In the genomic region with DNA sequence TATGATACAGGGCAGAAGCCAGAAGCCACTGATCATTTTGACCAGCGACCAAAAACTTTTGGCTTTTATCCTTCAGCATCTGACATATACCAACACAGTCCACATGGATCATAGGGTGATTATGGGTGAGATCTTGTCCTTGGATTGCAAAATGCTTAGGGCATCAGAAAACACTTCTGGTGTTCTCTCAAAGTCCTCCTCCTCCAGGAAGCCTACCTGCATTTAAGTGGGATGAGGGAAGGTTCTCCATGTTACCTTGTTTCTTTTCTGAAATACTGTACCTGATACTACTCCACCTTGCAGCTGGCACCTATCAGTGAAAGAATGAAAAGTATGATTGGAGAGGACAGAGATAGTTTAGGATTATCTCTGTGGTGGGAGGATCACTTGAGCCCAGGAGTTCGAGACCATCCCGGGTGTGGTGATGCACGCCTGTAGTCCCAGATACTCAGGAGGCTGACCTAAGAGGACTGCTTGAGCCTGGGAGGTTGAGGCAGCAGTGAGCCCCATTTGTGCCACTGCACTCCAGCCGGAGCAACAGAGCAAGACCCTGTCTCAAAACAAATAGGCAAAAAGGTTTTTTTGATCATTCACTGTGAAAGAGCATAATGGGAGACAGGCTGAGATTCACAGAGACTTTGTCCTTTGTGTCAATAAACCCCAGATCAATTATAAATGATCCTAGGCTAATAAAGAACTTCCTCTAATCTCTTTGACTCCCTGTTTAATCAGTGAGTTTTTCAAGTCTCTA, we compare ENCODE assay signal across 24 cellular contexts. TPM values are rescaled to one million over a fixed set of nuclear protein-coding genes. Genes with fewer than 3 reads are reported as not detected.
"Had no signal": no experiment of that assay in that cellular context is flagged by ENCODE, and none has a peak within 500 bp of the region (broad histone marks: within the 10 kb centered on the region; RNA-seq: fewer than 3 reads in every experiment).

No MANE protein-coding gene starts in this region.

- H3K36me3 ChIP-seq: SJSA1 had no signal

- H3K4me1 ChIP-seq: SJSA1 had no signal

- FAIRE-seq: RCC 7860 had no signal

- DNase-seq: IMR-90, Kasumi-1, MM.1S, NCI-H1092 treated with DMSO at 0.1 percent for 48 hours, NCI-H1436, NCI-H187, NCI-H2029, NCI-H2081 treated with DMSO at 0.1 percent for 48 hours, NCI-H2171, NCI-H226, NCI-H446, NCI-H510A, NCI-H524 treated with DMSO at 0.1 percent for 48 hours, NCI-H69, NCI-H774, Right ventricle myocardium superior, RPMI8226, SIG-M5 had no signal

- H3K4me3 ChIP-seq: SJSA1, SK-N-MC had no signal

- H3K9ac ChIP-seq: KMS-11 had no signal

- H3K27ac ChIP-seq: HL-60, KMS-11, SJSA1, SK-N-MC had no signal

- H3K4me2 ChIP-seq: KMS-11 had no signal

RNA-seq across cellular contexts. Expression of gene B4GALNT2, which starts 46.8 kb away (rescaled TPM):
- total RNA-seq: IMR-90, M059J, Right ventricle myocardium superior had no signal
- polyA plus RNA-seq: IMR-90 had no signal
